Comparison of ENCODE assay signal across 14 cellular contexts in genomic region chr14:68686724-68687123, GRCh38.
DNase-seq lines count a peak whose midpoint lies in the region; ATAC-seq and TF ChIP-seq lines count a peak whose summit lies in the region.
"Had no signal": no experiment of that assay in that cellular context is flagged by ENCODE, and none has a peak within 500 bp of the region (broad histone marks: within the 10 kb centered on the region; RNA-seq: fewer than 3 reads in every experiment).

No MANE protein-coding gene starts in this region.

- peak overlapping the region; percentile 100 for H3K27ac ChIP-seq in RWPE2 (ENCODE audit: poor library complexity, severe bottlenecking)

- DNase-seq in activated CD4-positive, alpha-beta T cell treated with anti-CD3 and anti-CD28 coated beads, Interleukin-2, amount 10 ng/mL, durations not matched to agents 7 days and 5 days: no peak
- DNase-seq in activated CD4-positive, alpha-beta T cell treated with anti-CD3 and anti-CD28 coated beads, Interleukin-2, amount 50 U/mL, for 1 hour: no peak
- DNase-seq in RWPE2 (ENCODE audit: low spot score) (no peak), endothelial cell (ENCODE audit: low spot score) (no peak), A172 (ENCODE audit: low spot score) (no peak), Right ventricle myocardium inferior (ENCODE audit: missing footprints) (no peak), DMS79 treated with DMSO at 0.1 percent for 48 hours (lab: John Stamatoyannopoulos, UW) (no peak)
- DNase-seq: caudate nucleus, heart left ventricle, left lung, NCI-H2081 treated with DMSO at 0.1 percent for 48 hours, nucleus accumbens had no signal

- no peaks in the 10 kb centered on the region for H3K27me3 Mint-ChIP-seq in activated CD4-positive, alpha-beta T cell treated with anti-CD3 and anti-CD28 coated beads, Interleukin-2, amount 10 ng/mL, durations not matched to agents 7 days and 5 days
- peaks cover 5% of the 10 kb centered on the region for H3K27me3 Mint-ChIP-seq in endothelial cell (ENCODE audit: unreplicated experiment)

- H3K27ac Mint-ChIP-seq in activated CD4-positive, alpha-beta T cell treated with anti-CD3 and anti-CD28 coated beads, Interleukin-2, amount 10 ng/mL, durations not matched to agents 7 days and 5 days: peak overlapping the region; percentile 88
- H3K27ac Mint-ChIP-seq in endothelial cell (ENCODE audit: unreplicated experiment): peak overlapping the region; percentile 64
- H3K27ac Mint-ChIP-seq: WTC11 had no signal

- no peak overlapping the region for H3K4me2 ChIP-seq in skeletal muscle satellite cell (ENCODE audit: low read length)

- POLR2A ChIA-PET in activated CD4-positive, alpha-beta T cell treated with anti-CD3 and anti-CD28 coated beads, Interleukin-2, amount 10 ng/mL, durations not matched to agents 7 days and 5 days (lab: Charles Lee): interaction anchor here (0.7 to 1.1 kb wide), 2 partner anchors 106 to 180 kb away, joined by 3 to 4 read pairs; partner anchors contain the start of gene ZFP36L1

- ATAC-seq in RWPE2 (ENCODE audit: low read depth) (no peak), Right ventricle myocardium inferior (no peak)
- ATAC-seq: heart left ventricle, WTC11 had no signal

- H3K4me1 ChIP-seq in RWPE2 (ENCODE audit: insufficient read depth, poor library complexity, severe bottlenecking): peaks cover 60% of the 10 kb centered on the region
- H3K4me1 ChIP-seq in skeletal muscle satellite cell (ENCODE audit: control insufficient read depth, insufficient read depth, low read length): peaks cover 87% of the 10 kb centered on the region

- peaks cover 3% of the 10 kb centered on the region for H3K36me3 Mint-ChIP-seq in activated CD4-positive, alpha-beta T cell treated with anti-CD3 and anti-CD28 coated beads, Interleukin-2, amount 10 ng/mL, durations not matched to agents 7 days and 5 days (ENCODE audit: low read depth)
- peaks cover 4% of the 10 kb centered on the region for H3K36me3 Mint-ChIP-seq in endothelial cell (ENCODE audit: low read depth, unreplicated experiment)
- H3K36me3 Mint-ChIP-seq: WTC11 had no signal

- H3K27me3 ChIP-seq in RWPE2 (ENCODE audit: insufficient read depth, poor library complexity, severe bottlenecking) (no peaks in the 10 kb centered on the region), skeletal muscle satellite cell (ENCODE audit: control insufficient read depth, insufficient read depth, low read length) (no peaks in the 10 kb centered on the region)
- H3K27me3 ChIP-seq: heart left ventricle, left lung had no signal

- H3K9ac ChIP-seq in skeletal muscle satellite cell (ENCODE audit: low read depth, low read length): peak overlapping the region; percentile 62

- TF ChIP-seq CTCF in RWPE2 (IDR thresholded peaks at IDR 0.05; ENCODE audit: poor library complexity, severe bottlenecking) (no peak), endothelial cell (IDR thresholded peaks at IDR 0.05; ENCODE audit: unreplicated experiment) (no peak)

- H3K4me3 Mint-ChIP-seq in activated CD4-positive, alpha-beta T cell treated with anti-CD3 and anti-CD28 coated beads, Interleukin-2, amount 10 ng/mL, durations not matched to agents 7 days and 5 days: no peak overlapping the region
- H3K4me3 Mint-ChIP-seq in endothelial cell (ENCODE audit: unreplicated experiment): peak overlapping the region; percentile 23
- H3K4me3 Mint-ChIP-seq: WTC11 had no signal

- CTCF ChIA-PET in activated CD4-positive, alpha-beta T cell treated with anti-CD3 and anti-CD28 coated beads, Interleukin-2, amount 10 ng/mL, durations not matched to agents 7 days and 5 days (lab: Charles Lee): interaction anchor here (1.7 kb wide), 1 partner anchor 9 kb away, joined by 6 read pairs; no protein-coding TSS in a partner anchor

- H3K4me3 ChIP-seq in RWPE2 (ENCODE audit: severe bottlenecking): no peak overlapping the region
- no peak overlapping the region for H3K4me3 ChIP-seq in skeletal muscle satellite cell (ENCODE audit: low read length)
- H3K4me3 ChIP-seq: heart left ventricle, left lung had no signal

- intact Hi-C loops in Right ventricle myocardium inferior (cut with DNase I): no loop called here

- H3K36me3 ChIP-seq in RWPE2 (ENCODE audit: low read depth): no peaks in the 10 kb centered on the region
- H3K36me3 ChIP-seq in skeletal muscle satellite cell (ENCODE audit: insufficient read depth, low read length): no peaks in the 10 kb centered on the region
- H3K36me3 ChIP-seq: heart left ventricle, left lung had no signal

- peaks cover 53% of the 10 kb centered on the region for H3K4me1 Mint-ChIP-seq in activated CD4-positive, alpha-beta T cell treated with anti-CD3 and anti-CD28 coated beads, Interleukin-2, amount 10 ng/mL, durations not matched to agents 7 days and 5 days
- H3K4me1 Mint-ChIP-seq in endothelial cell (ENCODE audit: unreplicated experiment): peaks cover 50% of the 10 kb centered on the region

- H3K9me3 ChIP-seq in RWPE2 (ENCODE audit: severe bottlenecking) (no peaks in the 10 kb centered on the region), skeletal muscle satellite cell (replicated peaks; ENCODE audit: low read length) (no peaks in the 10 kb centered on the region)
- H3K9me3 ChIP-seq: heart left ventricle, left lung had no signal

- H3K9me3 Mint-ChIP-seq in activated CD4-positive, alpha-beta T cell treated with anti-CD3 and anti-CD28 coated beads, Interleukin-2, amount 10 ng/mL, durations not matched to agents 7 days and 5 days: no peaks in the 10 kb centered on the region
- no peaks in the 10 kb centered on the region for H3K9me3 Mint-ChIP-seq in endothelial cell (ENCODE audit: unreplicated experiment)
- H3K9me3 Mint-ChIP-seq: WTC11 had no signal
